In the genomic region with DNA sequence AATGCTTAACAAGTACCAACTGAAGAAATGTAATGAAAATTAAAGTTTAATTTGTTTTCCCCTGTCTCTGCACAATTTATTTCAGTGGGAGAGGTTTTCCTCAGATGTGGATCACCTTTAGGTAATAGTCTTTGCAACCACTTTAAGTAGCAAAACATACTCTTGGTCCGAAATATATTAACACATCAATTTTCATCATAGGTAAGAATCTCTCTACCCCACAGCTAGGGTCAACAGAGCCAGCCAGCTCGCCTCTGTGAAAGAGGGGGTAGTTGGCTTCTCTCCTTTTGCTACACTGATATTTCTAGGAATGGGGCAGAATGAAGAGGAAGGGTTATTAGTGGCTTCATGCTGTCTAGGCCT, we compare ENCODE assay signal across 9 cellular contexts. TPM values are rescaled to one million over a fixed set of nuclear protein-coding genes. Genes with fewer than 3 reads are reported as not detected.
DNase-seq lines count a peak whose midpoint lies in the region; ATAC-seq, FAIRE-seq and TF ChIP-seq lines count a peak whose summit lies in the region.
"Had no signal": no experiment of that assay in that cellular context is flagged by ENCODE, and none has a peak within 500 bp of the region (broad histone marks: within the 10 kb centered on the region; RNA-seq: fewer than 3 reads in every experiment).

No MANE protein-coding gene starts in this region.

- peak overlapping the region; percentile 91 for H3K27ac Mint-ChIP-seq in type B pancreatic cell

- H3K9ac ChIP-seq in colonic mucosa (ENCODE audit: low read depth in 2 of 2, low read length in 2 of 2) (no peak overlapping the region), muscle layer of colon (ENCODE audit: low read length) (no peak overlapping the region)

- no peak for FAIRE-seq in GM12891 (lab: Jason Lieb, UNC)

- peak overlapping the region; percentile 65 for H3K27ac ChIP-seq in cardiac muscle cell
- H3K27ac ChIP-seq in colonic mucosa, result peak overlapping the region; percentile 80
- peak overlapping the region; percentile 48 for H3K27ac ChIP-seq in muscle layer of colon (ENCODE audit: low read depth, low read length)

- H3K4me1 ChIP-seq in cardiac muscle cell (ENCODE audit: low read depth) (no peaks in the 10 kb centered on the region), colonic mucosa (no peaks in the 10 kb centered on the region), muscle layer of colon (ENCODE audit: insufficient read depth, low read length) (peaks cover 12% of the 10 kb centered on the region)

- no peaks in the 10 kb centered on the region for H3K27me3 ChIP-seq in cardiac muscle cell
- no peaks in the 10 kb centered on the region for H3K27me3 ChIP-seq in colonic mucosa
- no peaks in the 10 kb centered on the region for H3K27me3 ChIP-seq in muscle layer of colon (ENCODE audit: control insufficient read depth in 1 of 2, insufficient read depth in 2 of 2, low read length in 2 of 2)

- no peaks in the 10 kb centered on the region for H3K9me3 Mint-ChIP-seq in type B pancreatic cell

- intact Hi-C loops in cardiac septum (cut with DNase I), result no loop called here
- intact Hi-C loops in colonic mucosa (cut with DNase I), result no loop called here

- TF ChIP-seq CTCF in cardiac muscle cell (IDR thresholded peaks at IDR 0.05; ENCODE audit: low read depth, low read length) (no peak), colonic mucosa (IDR thresholded peaks at IDR 0.05) (no peak), type B pancreatic cell (conservative IDR thresholded peaks at IDR 0.05) (no peak)

- no peak for TF ChIP-seq POLR2A in GM12891 (IDR thresholded peaks at IDR 0.05; ENCODE audit: low read depth, low read length)

- DNase-seq in cardiac muscle cell (ENCODE audit: low read depth in 1 of 2, low spot score in 1 of 2) (no peak), cardiac septum (ENCODE audit: low spot score) (no peak), colonic mucosa (no peak), type B pancreatic cell (ENCODE audit: extremely low spot score, unreplicated experiment) (no peak), GM12891 (ENCODE audit: insufficient read length, low spot score) (no peak)
- DNase-seq in stimulated activated CD8-positive, alpha-beta memory T cell treated with anti-CD3 and anti-CD28 coated beads, Interleukin-4, amount 100 ng/mL, for 48 hours, result no peak
- DNase-seq: C1 segment of cervical spinal cord had no signal

- H3K4me1 Mint-ChIP-seq in type B pancreatic cell (ENCODE audit: unreplicated experiment), result peaks cover 18% of the 10 kb centered on the region

- H3K27me3 Mint-ChIP-seq in type B pancreatic cell, result no peaks in the 10 kb centered on the region

- H3K4me3 ChIP-seq in cardiac muscle cell, result no peak overlapping the region
- no peak overlapping the region for H3K4me3 ChIP-seq in colonic mucosa
- H3K4me3 ChIP-seq in muscle layer of colon (ENCODE audit: low read depth in 1 of 2, low read length in 2 of 2), result no peak overlapping the region

- no peak for ATAC-seq in GM18502 (IDR thresholded peaks at IDR 0.05; ENCODE audit: poor library complexity, unreplicated experiment)

- H3K36me3 ChIP-seq in cardiac muscle cell (no peaks in the 10 kb centered on the region), colonic mucosa (no peaks in the 10 kb centered on the region), muscle layer of colon (ENCODE audit: insufficient read depth, low read length) (no peaks in the 10 kb centered on the region)

- H3K4me3 Mint-ChIP-seq in type B pancreatic cell, result peak overlapping the region; percentile 3

- H3K9me3 ChIP-seq in cardiac muscle cell (ENCODE audit: low read depth), result no peaks in the 10 kb centered on the region
- no peaks in the 10 kb centered on the region for H3K9me3 ChIP-seq in colonic mucosa
- H3K9me3 ChIP-seq in muscle layer of colon (ENCODE audit: low read length), result no peaks in the 10 kb centered on the region

- peaks cover 3% of the 10 kb centered on the region for H3K36me3 Mint-ChIP-seq in type B pancreatic cell

TF ChIP-seq in GM12891, 5 proteins besides CTCF, POLR2A, EP300 and RAD21:
- no peak for TF ChIP-seq PAX5 (IDR thresholded peaks at IDR 0.05; ENCODE audit: insufficient read depth, low read length, severe bottlenecking)
- TF ChIP-seq TAF1 (IDR thresholded peaks at IDR 0.05; ENCODE audit: low read depth, low read length), result no peak
- no peak for TF ChIP-seq POU2F2 (IDR thresholded peaks at IDR 0.05; ENCODE audit: low read depth, low read length)
- no peak for TF ChIP-seq POLR2AphosphoS5 (IDR thresholded peaks at IDR 0.05; ENCODE audit: low read depth, low read length)
- no peak for TF ChIP-seq SPI1 (IDR thresholded peaks at IDR 0.05; ENCODE audit: low read depth, low read length)
TF ChIP-seq in GM12891: peak in this region for 0.

RNA-seq across cellular contexts. Expression of a gene that starts 24.8 kb away (rescaled TPM):
- total RNA-seq in cardiac muscle cell (96.5 and 101 TPM in 2 replicates), cardiac septum (145 TPM), colonic mucosa (100 to 1,000 TPM; 151 to 285 TPM), type B pancreatic cell (ENCODE audit: low replicate concordance) (187 and 280 TPM in 2 replicates)
- polyA plus RNA-seq in cardiac muscle cell, result 61.2 and 65.2 TPM in 2 replicates
- 123 TPM for polyA plus RNA-seq in GM12891 (2012; ENCODE audit: low read depth, missing spikeins)

RNA-seq across cellular contexts. Expression of a gene that starts 25.2 kb away (rescaled TPM):
- total RNA-seq in cardiac muscle cell, result 65.9 and 158 TPM in 2 replicates
- polyA plus RNA-seq in cardiac muscle cell, result 62.2 and 82.2 TPM in 2 replicates
- 141 TPM for total RNA-seq in cardiac septum
- total RNA-seq in colonic mucosa, result 100 to 1,000 TPM; 199 to 227 TPM
- 153 and 185 TPM in 2 replicates for total RNA-seq in type B pancreatic cell (ENCODE audit: low replicate concordance)
- polyA plus RNA-seq in GM12891 (2012; ENCODE audit: low read depth, missing spikeins), result 196 TPM

RNA-seq across cellular contexts. Expression of a gene that starts 55.0 kb away (rescaled TPM):
- total RNA-seq in cardiac muscle cell (28.8 and 44.2 TPM in 2 replicates), cardiac septum (28.9 TPM), colonic mucosa (1 to 10 TPM; 4.9 to 6.3 TPM), type B pancreatic cell (ENCODE audit: low replicate concordance) (12.5 and 24.6 TPM in 2 replicates)
- 51.9 and 65.5 TPM in 2 replicates for polyA plus RNA-seq in cardiac muscle cell
- 0.06 TPM for polyA plus RNA-seq in GM12891 (2012; ENCODE audit: low read depth, missing spikeins)
